Comparison of ENCODE assay signal across 1 cellular context in the genomic region with DNA sequence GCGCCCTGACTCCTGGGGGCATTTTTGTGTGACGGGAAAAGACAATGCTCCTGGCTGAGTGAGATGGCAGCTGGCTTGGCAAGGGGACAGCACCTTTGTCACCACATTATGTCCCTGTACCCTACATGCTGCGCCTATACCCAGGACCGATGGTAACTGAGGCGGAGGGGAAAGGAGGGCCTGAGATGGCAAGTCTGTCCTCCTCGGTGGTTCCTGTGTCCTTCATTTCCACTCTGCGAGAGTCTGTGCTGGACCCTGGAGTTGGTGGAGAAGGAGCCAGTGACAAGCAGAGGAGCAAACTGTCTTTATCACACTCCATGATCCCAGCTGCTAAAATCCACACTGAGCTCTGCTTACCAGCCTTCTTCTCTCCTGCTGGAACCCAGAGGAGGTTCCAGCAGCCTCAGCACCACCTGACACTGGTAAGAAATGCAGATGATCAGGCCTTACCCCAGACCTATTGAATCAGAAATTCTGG.
TF ChIP-seq lines count a peak whose summit lies in the region.

A gene with protein sequence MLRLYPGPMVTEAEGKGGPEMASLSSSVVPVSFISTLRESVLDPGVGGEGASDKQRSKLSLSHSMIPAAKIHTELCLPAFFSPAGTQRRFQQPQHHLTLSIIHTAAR (plus strand): TSS at position 51 of the 478 bp plus-strand sequence. CDS start 75 bp downstream, at position 126.

TF ChIP-seq in neural cell, 6 proteins besides CTCF, POLR2A, EP300 and RAD21 (continued from another document):
- TF ChIP-seq EZH2 (IDR thresholded peaks at IDR 0.05; ENCODE audit: borderline replicate concordance, insufficient read depth, low read length, poor library complexity, severe bottlenecking) = no peak
